1 cellular context compared by ENCODE assay signal in the genomic region with DNA sequence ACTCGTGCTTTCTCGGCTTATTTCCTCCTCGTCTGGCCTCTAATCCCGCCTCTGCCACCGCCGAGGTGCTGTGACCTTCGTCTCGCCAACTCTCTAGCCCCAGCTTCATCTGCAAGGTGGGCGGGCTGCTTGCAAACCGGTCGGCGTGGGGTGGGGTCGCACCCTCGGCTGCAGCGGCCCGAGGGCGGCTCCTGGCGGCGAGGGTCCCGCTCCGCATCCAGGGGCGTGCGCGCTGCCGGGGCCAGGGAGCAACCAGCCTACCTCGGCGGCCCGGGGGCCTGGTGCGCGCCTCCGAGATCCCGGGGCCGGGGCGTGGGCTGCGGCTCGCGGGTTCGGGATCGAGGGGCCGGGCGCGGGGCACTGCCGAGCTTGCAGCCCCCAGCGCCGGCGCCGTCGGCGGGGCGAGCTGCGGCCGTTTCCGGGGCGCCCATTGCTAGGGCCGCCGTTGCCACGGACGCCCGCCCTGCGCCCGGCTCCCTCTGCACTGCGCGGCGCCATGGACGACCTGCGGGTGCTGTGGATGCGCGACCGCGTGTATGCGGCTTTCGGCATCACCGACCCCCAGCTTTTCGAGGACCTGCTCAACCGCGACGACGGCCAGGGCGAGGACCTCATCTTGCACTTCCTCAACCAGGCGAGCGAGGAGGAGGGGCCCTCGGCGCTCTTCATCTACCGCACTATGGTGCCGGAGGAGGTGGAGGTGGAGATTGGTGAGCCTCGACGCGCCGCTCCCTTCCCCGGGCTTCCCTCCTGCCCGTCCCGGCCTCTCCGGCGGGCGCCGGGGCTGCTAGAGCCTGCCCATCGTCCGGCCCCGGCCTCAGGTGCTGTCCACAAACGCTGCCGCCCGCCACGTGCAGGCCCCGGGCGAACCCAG.
TF ChIP-seq lines count a peak whose summit lies in the region.

DNAH10 (plus strand) TSS at position 461 of the 874 bp plus-strand sequence; CDS start at position 497, 36 bp downstream.

TF ChIP-seq in HepG2, 621 proteins besides CTCF, POLR2A, EP300 and RAD21 (continued from another document):
- TF ChIP-seq, protein P1, sequence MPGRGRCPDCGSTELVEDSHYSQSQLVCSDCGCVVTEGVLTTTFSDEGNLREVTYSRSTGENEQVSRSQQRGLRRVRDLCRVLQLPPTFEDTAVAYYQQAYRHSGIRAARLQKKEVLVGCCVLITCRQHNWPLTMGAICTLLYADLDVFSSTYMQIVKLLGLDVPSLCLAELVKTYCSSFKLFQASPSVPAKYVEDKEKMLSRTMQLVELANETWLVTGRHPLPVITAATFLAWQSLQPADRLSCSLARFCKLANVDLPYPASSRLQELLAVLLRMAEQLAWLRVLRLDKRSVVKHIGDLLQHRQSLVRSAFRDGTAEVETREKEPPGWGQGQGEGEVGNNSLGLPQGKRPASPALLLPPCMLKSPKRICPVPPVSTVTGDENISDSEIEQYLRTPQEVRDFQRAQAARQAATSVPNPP (CRISPR knock-in tag; IDR thresholded peaks at IDR 0.05) = no peak; the same call in 1 of the 2 replicates
- TF ChIP-seq HNRNPUL1 (IDR thresholded peaks at IDR 0.05; ENCODE audit: low read depth, low read length) = no peak
- TF ChIP-seq ZBTB39 (CRISPR knock-in tag; IDR thresholded peaks at IDR 0.05) = no peak
- peak; percentile 45; the same call in 1 of the 2 replicates for TF ChIP-seq BATF2 (CRISPR knock-in tag; IDR thresholded peaks at IDR 0.05)
- TF ChIP-seq SP1 (IDR thresholded peaks at IDR 0.05) = no peak
- 0 out of 2 replicates have a peak, but pooled peaks have one; percentile 19 for TF ChIP-seq SP1 (CRISPR knock-in tag; IDR thresholded peaks at IDR 0.05)
- peak; percentile 85 for TF ChIP-seq ZBTB7B (CRISPR knock-in tag; IDR thresholded peaks at IDR 0.05)
- TF ChIP-seq ZNF441 (CRISPR knock-in tag; IDR thresholded peaks at IDR 0.05; ENCODE audit: borderline replicate concordance) = peak; percentile 87; the same call in 1 of the 2 replicates
- TF ChIP-seq ZNF766 (CRISPR knock-in tag; IDR thresholded peaks at IDR 0.05; ENCODE audit: borderline replicate concordance) = peak; percentile 54; the same call in 1 of the 2 replicates
- TF ChIP-seq SALL1 (CRISPR knock-in tag; IDR thresholded peaks at IDR 0.05) = peak; percentile 38
- no peak for TF ChIP-seq ISX (CRISPR knock-in tag; conservative IDR thresholded peaks at IDR 0.05)
- no peak for TF ChIP-seq ZSCAN25 (CRISPR knock-in tag; IDR thresholded peaks at IDR 0.05)
- TF ChIP-seq ZNF788 (CRISPR knock-in tag; IDR thresholded peaks at IDR 0.05; ENCODE audit: borderline replicate concordance) = peak; percentile 49; the same call in 1 of the 2 replicates
- TF ChIP-seq, protein P2, sequence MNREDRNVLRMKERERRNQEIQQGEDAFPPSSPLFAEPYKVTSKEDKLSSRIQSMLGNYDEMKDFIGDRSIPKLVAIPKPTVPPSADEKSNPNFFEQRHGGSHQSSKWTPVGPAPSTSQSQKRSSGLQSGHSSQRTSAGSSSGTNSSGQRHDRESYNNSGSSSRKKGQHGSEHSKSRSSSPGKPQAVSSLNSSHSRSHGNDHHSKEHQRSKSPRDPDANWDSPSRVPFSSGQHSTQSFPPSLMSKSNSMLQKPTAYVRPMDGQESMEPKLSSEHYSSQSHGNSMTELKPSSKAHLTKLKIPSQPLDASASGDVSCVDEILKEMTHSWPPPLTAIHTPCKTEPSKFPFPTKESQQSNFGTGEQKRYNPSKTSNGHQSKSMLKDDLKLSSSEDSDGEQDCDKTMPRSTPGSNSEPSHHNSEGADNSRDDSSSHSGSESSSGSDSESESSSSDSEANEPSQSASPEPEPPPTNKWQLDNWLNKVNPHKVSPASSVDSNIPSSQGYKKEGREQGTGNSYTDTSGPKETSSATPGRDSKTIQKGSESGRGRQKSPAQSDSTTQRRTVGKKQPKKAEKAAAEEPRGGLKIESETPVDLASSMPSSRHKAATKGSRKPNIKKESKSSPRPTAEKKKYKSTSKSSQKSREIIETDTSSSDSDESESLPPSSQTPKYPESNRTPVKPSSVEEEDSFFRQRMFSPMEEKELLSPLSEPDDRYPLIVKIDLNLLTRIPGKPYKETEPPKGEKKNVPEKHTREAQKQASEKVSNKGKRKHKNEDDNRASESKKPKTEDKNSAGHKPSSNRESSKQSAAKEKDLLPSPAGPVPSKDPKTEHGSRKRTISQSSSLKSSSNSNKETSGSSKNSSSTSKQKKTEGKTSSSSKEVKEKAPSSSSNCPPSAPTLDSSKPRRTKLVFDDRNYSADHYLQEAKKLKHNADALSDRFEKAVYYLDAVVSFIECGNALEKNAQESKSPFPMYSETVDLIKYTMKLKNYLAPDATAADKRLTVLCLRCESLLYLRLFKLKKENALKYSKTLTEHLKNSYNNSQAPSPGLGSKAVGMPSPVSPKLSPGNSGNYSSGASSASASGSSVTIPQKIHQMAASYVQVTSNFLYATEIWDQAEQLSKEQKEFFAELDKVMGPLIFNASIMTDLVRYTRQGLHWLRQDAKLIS (CRISPR knock-in tag; IDR thresholded peaks at IDR 0.05) = no peak
- peak; percentile 52; the same call in 1 of the 2 replicates for TF ChIP-seq GFI1 (CRISPR knock-in tag; IDR thresholded peaks at IDR 0.05; ENCODE audit: borderline replicate concordance)
- no peak for TF ChIP-seq NR2F6 (IDR thresholded peaks at IDR 0.05)
- TF ChIP-seq NR2F6 (CRISPR knock-in tag; IDR thresholded peaks at IDR 0.05) = 0 out of 2 replicates have a peak, but pooled peaks have one; percentile 24
- TF ChIP-seq SP5 (CRISPR knock-in tag; IDR thresholded peaks at IDR 0.05; ENCODE audit: borderline replicate concordance, low read depth) = 0 out of 2 replicates have a peak, but pooled peaks have one; percentile 31
- no peak for TF ChIP-seq GRHL1 (CRISPR knock-in tag; conservative IDR thresholded peaks at IDR 0.05)
- no peak for TF ChIP-seq SMAD9 (CRISPR knock-in tag; IDR thresholded peaks at IDR 0.05)
- TF ChIP-seq HNRNPH1 (optimal IDR thresholded peaks at IDR 0.05; ENCODE audit: low read depth, low read length) = no peak
- no peak for TF ChIP-seq ZNF605 (CRISPR knock-in tag; IDR thresholded peaks at IDR 0.05)
- TF ChIP-seq, protein P3, sequence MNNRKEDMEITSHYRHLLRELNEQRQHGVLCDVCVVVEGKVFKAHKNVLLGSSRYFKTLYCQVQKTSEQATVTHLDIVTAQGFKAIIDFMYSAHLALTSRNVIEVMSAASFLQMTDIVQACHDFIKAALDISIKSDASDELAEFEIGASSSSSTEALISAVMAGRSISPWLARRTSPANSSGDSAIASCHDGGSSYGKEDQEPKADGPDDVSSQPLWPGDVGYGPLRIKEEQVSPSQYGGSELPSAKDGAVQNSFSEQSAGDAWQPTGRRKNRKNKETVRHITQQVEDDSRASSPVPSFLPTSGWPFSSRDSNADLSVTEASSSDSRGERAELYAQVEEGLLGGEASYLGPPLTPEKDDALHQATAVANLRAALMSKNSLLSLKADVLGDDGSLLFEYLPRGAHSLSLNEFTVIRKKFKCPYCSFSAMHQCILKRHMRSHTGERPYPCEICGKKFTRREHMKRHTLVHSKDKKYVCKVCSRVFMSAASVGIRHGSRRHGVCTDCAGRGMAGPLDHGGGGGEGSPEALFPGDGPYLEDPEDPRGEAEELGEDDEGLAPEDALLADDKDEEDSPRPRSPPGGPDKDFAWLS (CRISPR knock-in tag; IDR thresholded peaks at IDR 0.05; ENCODE audit: borderline replicate concordance) = no peak
- TF ChIP-seq, protein P4, sequence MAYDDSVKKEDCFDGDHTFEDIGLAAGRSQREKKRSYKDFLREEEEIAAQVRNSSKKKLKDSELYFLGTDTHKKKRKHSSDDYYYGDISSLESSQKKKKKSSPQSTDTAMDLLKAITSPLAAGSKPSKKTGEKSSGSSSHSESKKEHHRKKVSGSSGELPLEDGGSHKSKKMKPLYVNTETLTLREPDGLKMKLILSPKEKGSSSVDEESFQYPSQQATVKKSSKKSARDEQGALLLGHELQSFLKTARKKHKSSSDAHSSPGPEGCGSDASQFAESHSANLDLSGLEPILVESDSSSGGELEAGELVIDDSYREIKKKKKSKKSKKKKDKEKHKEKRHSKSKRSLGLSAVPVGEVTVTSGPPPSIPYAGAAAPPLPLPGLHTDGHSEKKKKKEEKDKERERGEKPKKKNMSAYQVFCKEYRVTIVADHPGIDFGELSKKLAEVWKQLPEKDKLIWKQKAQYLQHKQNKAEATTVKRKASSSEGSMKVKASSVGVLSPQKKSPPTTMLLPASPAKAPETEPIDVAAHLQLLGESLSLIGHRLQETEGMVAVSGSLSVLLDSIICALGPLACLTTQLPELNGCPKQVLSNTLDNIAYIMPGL (CRISPR knock-in tag; IDR thresholded peaks at IDR 0.05; ENCODE audit: borderline replicate concordance in 1 of 2, low read depth in 1 of 2) = 0 out of 4 replicates have a peak, but pooled peaks of 1 of the 2 experiments have one; percentile 20
- 0 out of 2 replicates have a peak, but pooled peaks have one; percentile 28 for TF ChIP-seq ZNF205 (CRISPR knock-in tag; IDR thresholded peaks at IDR 0.05)
- 0 out of 2 replicates have a peak, but pooled peaks have one; percentile 20 for TF ChIP-seq CBFB (CRISPR knock-in tag; IDR thresholded peaks at IDR 0.05)
- 0 out of 2 replicates have a peak, but pooled peaks have one; percentile 21 for TF ChIP-seq REPIN1 (CRISPR knock-in tag; IDR thresholded peaks at IDR 0.05; ENCODE audit: borderline replicate concordance, low read depth)
- no peak for TF ChIP-seq PAF1 (CRISPR knock-in tag; IDR thresholded peaks at IDR 0.05)
- TF ChIP-seq ZNF10 (CRISPR knock-in tag; IDR thresholded peaks at IDR 0.05; ENCODE audit: borderline replicate concordance, low read depth) = no peak
- 0 out of 2 replicates have a peak, but pooled peaks have one; percentile 20 for TF ChIP-seq KMT2A (CRISPR knock-in tag; IDR thresholded peaks at IDR 0.05)
- TF ChIP-seq ZNF777 (CRISPR knock-in tag; IDR thresholded peaks at IDR 0.05) = peak; percentile 95
- TF ChIP-seq HOXA3 (CRISPR knock-in tag; IDR thresholded peaks at IDR 0.05) = peak; percentile 23; the same call in 1 of the 2 replicates
- TF ChIP-seq ZNF124 (CRISPR knock-in tag; IDR thresholded peaks at IDR 0.05) = no peak
- 0 out of 2 replicates have a peak, but pooled peaks have one; percentile 53 for TF ChIP-seq POGK (CRISPR knock-in tag; conservative IDR thresholded peaks at IDR 0.05)
- peak; percentile 71 for TF ChIP-seq ARNT2 (CRISPR knock-in tag; IDR thresholded peaks at IDR 0.05; ENCODE audit: low read depth)
- no peak for TF ChIP-seq ELF1 (CRISPR knock-in tag; IDR thresholded peaks at IDR 0.05)
